1 cellular context compared by ENCODE assay signal in the genomic region with DNA sequence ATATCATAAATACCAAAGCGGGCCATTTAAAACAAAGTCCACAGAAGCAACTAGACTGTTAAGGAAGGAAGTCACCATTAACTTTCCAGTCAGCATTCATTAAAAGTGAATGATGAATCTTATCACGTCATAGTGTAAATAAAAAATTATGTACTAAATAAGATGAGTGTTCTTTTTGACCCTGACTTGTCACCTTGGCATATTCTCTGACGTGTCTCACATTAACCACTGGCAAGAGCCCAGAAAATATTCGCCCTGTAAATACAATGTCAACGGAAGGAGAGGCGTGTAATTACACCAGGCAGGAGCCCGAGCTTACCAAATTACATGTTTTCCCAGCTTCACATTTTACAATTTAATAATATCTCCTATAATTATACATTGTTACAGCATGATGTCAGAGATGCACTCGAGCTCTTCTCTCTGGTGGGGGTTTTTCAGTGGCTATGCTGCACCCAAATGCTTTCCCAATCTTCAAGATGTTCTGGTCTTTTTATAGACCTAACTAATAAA.
TF ChIP-seq lines count a peak whose summit lies in the region.

No MANE protein-coding gene starts in this region.

TF ChIP-seq in HEK293, 187 proteins besides CTCF, POLR2A, EP300 and RAD21 (continued from another document and continues in another):
- TF ChIP-seq HOXD13 (CRISPR knock-in tag; IDR thresholded peaks at IDR 0.05; ENCODE audit: borderline replicate concordance) (no peak), WT1 (tag by site-specific recombination; IDR thresholded peaks at IDR 0.05) (peak; percentile 87), SP7 (tag by site-specific recombination; IDR thresholded peaks at IDR 0.05) (peak; percentile 100), ZNF354C (tag by site-specific recombination; IDR thresholded peaks at IDR 0.05; ENCODE audit: borderline replicate concordance, low read depth) (0 out of 2 replicates have a peak, but pooled peaks have one; percentile 8), ZNF544 (tag by site-specific recombination; IDR thresholded peaks at IDR 0.05) (no peak), ZNF76 (tag by site-specific recombination; IDR thresholded peaks at IDR 0.05; ENCODE audit: borderline replicate concordance, low read depth) (peak; percentile 40; the same call in 1 of the 2 replicates), ZNF2 (tag by site-specific recombination; IDR thresholded peaks at IDR 0.05) (peak; percentile 84), ZNF654 (tag by site-specific recombination; IDR thresholded peaks at IDR 0.05; ENCODE audit: low read depth) (peak; percentile 48), ZNF600 (tag by site-specific recombination; IDR thresholded peaks at IDR 0.05) (0 out of 2 replicates have a peak, but pooled peaks have one; percentile 22), ZNF423 (tag by site-specific recombination; IDR thresholded peaks at IDR 0.05) (no peak), OSR2 (tag by site-specific recombination; IDR thresholded peaks at IDR 0.05) (peak; percentile 99), MZF1 (tag by site-specific recombination; IDR thresholded peaks at IDR 0.05; ENCODE audit: borderline replicate concordance) (peak; percentile 28; the same call in 1 of the 2 replicates), ZBTB7A (tag by site-specific recombination; IDR thresholded peaks at IDR 0.05; ENCODE audit: low read depth) (0 out of 2 replicates have a peak, but pooled peaks have one; percentile 54), ZXDB (tag by site-specific recombination; IDR thresholded peaks at IDR 0.05) (peak; percentile 82), FEZF1 (tag by site-specific recombination; IDR thresholded peaks at IDR 0.05) (peak; percentile 91), ZNF843 (tag by site-specific recombination; IDR thresholded peaks at IDR 0.05) (peak; percentile 98), SP2 (tag by site-specific recombination; IDR thresholded peaks at IDR 0.05) (peak; percentile 51; the same call in 1 of the 2 replicates), KLF10 (tag by site-specific recombination; IDR thresholded peaks at IDR 0.05) (peak; percentile 97), ZNF394 (tag by site-specific recombination; IDR thresholded peaks at IDR 0.05; ENCODE audit: borderline replicate concordance) (peak; percentile 25; the same call in 1 of the 2 replicates), ZNF521 (tag by site-specific recombination; IDR thresholded peaks at IDR 0.05) (no peak), ZNF677 (tag by site-specific recombination; IDR thresholded peaks at IDR 0.05) (no peak), OVOL3 (tag by site-specific recombination; IDR thresholded peaks at IDR 0.05) (peak; percentile 95), ZBTB1 (tag by site-specific recombination; IDR thresholded peaks at IDR 0.05) (peak; percentile 91), KLF8 (tag by site-specific recombination; IDR thresholded peaks at IDR 0.05) (peak; percentile 91), ZEB2 (tag by site-specific recombination; IDR thresholded peaks at IDR 0.05) (peak; percentile 100), ZNF324 (tag by site-specific recombination; IDR thresholded peaks at IDR 0.05) (peak; percentile 95), ZBTB17 (tag by site-specific recombination; IDR thresholded peaks at IDR 0.05) (peak; percentile 74), ZNF561 (tag by site-specific recombination; IDR thresholded peaks at IDR 0.05; ENCODE audit: borderline replicate concordance) (peak; percentile 91), MYNN (tag by site-specific recombination; IDR thresholded peaks at IDR 0.05; ENCODE audit: borderline replicate concordance) (no peak)
- TF ChIP-seq, protein P1, sequence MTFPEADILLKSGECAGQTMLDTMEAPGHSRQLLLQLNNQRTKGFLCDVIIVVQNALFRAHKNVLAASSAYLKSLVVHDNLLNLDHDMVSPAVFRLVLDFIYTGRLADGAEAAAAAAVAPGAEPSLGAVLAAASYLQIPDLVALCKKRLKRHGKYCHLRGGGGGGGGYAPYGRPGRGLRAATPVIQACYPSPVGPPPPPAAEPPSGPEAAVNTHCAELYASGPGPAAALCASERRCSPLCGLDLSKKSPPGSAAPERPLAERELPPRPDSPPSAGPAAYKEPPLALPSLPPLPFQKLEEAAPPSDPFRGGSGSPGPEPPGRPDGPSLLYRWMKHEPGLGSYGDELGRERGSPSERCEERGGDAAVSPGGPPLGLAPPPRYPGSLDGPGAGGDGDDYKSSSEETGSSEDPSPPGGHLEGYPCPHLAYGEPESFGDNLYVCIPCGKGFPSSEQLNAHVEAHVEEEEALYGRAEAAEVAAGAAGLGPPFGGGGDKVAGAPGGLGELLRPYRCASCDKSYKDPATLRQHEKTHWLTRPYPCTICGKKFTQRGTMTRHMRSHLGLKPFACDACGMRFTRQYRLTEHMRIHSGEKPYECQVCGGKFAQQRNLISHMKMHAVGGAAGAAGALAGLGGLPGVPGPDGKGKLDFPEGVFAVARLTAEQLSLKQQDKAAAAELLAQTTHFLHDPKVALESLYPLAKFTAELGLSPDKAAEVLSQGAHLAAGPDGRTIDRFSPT (tag by site-specific recombination; IDR thresholded peaks at IDR 0.05), result no peak
- TF ChIP-seq, protein P2, sequence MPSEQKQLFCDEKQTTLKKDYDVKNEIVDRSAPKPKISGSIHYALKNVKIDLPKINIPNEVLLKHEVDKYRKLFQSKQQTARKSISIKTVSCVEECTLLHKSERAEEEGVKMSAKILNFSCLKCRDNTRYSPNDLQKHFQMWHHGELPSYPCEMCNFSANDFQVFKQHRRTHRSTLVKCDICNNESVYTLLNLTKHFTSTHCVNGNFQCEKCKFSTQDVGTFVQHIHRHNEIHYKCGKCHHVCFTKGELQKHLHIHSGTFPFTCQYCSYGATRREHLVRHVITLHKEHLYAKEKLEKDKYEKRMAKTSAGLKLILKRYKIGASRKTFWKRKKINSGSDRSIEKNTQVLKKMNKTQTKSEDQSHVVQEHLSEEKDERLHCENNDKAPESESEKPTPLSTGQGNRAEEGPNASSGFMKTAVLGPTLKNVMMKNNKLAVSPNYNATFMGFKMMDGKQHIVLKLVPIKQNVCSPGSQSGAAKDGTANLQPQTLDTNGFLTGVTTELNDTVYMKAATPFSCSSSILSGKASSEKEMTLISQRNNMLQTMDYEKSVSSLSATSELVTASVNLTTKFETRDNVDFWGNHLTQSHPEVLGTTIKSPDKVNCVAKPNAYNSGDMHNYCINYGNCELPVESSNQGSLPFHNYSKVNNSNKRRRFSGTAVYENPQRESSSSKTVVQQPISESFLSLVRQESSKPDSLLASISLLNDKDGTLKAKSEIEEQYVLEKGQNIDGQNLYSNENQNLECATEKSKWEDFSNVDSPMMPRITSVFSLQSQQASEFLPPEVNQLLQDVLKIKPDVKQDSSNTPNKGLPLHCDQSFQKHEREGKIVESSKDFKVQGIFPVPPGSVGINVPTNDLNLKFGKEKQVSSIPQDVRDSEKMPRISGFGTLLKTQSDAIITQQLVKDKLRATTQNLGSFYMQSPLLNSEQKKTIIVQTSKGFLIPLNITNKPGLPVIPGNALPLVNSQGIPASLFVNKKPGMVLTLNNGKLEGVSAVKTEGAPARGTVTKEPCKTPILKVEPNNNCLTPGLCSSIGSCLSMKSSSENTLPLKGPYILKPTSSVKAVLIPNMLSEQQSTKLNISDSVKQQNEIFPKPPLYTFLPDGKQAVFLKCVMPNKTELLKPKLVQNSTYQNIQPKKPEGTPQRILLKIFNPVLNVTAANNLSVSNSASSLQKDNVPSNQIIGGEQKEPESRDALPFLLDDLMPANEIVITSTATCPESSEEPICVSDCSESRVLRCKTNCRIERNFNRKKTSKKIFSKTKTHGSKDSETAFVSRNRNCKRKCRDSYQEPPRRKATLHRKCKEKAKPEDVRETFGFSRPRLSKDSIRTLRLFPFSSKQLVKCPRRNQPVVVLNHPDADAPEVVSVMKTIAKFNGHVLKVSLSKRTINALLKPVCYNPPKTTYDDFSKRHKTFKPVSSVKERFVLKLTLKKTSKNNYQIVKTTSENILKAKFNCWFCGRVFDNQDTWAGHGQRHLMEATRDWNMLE (tag by site-specific recombination; conservative IDR thresholded peaks at IDR 0.05; ENCODE audit: low read depth), result peak; percentile 64
- TF ChIP-seq, protein P3, sequence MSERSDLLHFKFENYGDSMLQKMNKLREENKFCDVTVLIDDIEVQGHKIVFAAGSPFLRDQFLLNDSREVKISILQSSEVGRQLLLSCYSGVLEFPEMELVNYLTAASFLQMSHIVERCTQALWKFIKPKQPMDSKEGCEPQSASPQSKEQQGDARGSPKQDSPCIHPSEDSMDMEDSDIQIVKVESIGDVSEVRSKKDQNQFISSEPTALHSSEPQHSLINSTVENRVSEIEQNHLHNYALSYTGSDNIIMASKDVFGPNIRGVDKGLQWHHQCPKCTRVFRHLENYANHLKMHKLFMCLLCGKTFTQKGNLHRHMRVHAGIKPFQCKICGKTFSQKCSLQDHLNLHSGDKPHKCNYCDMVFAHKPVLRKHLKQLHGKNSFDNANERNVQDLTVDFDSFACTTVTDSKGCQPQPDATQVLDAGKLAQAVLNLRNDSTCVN (tag by site-specific recombination; optimal IDR thresholded peaks at IDR 0.05), result peak; percentile 27
- TF ChIP-seq, protein P4, sequence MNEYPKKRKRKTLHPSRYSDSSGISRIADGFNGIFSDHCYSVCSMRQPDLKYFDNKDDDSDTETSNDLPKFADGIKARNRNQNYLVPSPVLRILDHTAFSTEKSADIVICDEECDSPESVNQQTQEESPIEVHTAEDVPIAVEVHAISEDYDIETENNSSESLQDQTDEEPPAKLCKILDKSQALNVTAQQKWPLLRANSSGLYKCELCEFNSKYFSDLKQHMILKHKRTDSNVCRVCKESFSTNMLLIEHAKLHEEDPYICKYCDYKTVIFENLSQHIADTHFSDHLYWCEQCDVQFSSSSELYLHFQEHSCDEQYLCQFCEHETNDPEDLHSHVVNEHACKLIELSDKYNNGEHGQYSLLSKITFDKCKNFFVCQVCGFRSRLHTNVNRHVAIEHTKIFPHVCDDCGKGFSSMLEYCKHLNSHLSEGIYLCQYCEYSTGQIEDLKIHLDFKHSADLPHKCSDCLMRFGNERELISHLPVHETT (tag by site-specific recombination; IDR thresholded peaks at IDR 0.05), result peak; percentile 99
- TF ChIP-seq, protein P5, sequence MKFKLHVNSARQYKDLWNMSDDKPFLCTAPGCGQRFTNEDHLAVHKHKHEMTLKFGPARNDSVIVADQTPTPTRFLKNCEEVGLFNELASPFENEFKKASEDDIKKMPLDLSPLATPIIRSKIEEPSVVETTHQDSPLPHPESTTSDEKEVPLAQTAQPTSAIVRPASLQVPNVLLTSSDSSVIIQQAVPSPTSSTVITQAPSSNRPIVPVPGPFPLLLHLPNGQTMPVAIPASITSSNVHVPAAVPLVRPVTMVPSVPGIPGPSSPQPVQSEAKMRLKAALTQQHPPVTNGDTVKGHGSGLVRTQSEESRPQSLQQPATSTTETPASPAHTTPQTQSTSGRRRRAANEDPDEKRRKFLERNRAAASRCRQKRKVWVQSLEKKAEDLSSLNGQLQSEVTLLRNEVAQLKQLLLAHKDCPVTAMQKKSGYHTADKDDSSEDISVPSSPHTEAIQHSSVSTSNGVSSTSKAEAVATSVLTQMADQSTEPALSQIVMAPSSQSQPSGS (tag by site-specific recombination; IDR thresholded peaks at IDR 0.05; ENCODE audit: low read depth), result peak; percentile 96
- TF ChIP-seq, protein P6, sequence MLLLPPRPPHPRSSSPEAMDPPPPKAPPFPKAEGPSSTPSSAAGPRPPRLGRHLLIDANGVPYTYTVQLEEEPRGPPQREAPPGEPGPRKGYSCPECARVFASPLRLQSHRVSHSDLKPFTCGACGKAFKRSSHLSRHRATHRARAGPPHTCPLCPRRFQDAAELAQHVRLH (tag by site-specific recombination; IDR thresholded peaks at IDR 0.05), result 0 out of 2 replicates have a peak, but pooled peaks have one; percentile 48
- TF ChIP-seq, protein P7, sequence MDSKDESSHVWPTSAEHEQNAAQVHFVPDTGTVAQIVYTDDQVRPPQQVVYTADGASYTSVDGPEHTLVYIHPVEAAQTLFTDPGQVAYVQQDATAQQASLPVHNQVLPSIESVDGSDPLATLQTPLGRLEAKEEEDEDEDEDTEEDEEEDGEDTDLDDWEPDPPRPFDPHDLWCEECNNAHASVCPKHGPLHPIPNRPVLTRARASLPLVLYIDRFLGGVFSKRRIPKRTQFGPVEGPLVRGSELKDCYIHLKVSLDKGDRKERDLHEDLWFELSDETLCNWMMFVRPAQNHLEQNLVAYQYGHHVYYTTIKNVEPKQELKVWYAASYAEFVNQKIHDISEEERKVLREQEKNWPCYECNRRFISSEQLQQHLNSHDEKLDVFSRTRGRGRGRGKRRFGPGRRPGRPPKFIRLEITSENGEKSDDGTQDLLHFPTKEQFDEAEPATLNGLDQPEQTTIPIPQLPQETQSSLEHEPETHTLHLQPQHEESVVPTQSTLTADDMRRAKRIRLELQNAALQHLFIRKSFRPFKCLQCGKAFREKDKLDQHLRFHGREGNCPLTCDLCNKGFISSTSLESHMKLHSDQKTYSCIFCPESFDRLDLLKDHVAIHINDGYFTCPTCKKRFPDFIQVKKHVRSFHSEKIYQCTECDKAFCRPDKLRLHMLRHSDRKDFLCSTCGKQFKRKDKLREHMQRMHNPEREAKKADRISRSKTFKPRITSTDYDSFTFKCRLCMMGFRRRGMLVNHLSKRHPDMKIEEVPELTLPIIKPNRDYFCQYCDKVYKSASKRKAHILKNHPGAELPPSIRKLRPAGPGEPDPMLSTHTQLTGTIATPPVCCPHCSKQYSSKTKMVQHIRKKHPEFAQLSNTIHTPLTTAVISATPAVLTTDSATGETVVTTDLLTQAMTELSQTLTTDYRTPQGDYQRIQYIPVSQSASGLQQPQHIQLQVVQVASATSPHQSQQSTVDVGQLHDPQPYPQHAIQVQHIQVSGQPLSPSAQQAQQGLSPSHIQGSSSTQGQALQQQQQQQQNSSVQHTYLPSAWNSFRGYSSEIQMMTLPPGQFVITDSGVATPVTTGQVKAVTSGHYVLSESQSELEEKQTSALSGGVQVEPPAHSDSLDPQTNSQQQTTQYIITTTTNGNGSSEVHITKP (tag by site-specific recombination; IDR thresholded peaks at IDR 0.05), result peak; percentile 8
- TF ChIP-seq, protein P8, sequence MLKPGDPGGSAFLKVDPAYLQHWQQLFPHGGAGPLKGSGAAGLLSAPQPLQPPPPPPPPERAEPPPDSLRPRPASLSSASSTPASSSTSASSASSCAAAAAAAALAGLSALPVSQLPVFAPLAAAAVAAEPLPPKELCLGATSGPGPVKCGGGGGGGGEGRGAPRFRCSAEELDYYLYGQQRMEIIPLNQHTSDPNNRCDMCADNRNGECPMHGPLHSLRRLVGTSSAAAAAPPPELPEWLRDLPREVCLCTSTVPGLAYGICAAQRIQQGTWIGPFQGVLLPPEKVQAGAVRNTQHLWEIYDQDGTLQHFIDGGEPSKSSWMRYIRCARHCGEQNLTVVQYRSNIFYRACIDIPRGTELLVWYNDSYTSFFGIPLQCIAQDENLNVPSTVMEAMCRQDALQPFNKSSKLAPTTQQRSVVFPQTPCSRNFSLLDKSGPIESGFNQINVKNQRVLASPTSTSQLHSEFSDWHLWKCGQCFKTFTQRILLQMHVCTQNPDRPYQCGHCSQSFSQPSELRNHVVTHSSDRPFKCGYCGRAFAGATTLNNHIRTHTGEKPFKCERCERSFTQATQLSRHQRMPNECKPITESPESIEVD (tag by site-specific recombination; IDR thresholded peaks at IDR 0.05), result peak; percentile 99
